8 cellular contexts compared by ENCODE assay signal in the genomic region with DNA sequence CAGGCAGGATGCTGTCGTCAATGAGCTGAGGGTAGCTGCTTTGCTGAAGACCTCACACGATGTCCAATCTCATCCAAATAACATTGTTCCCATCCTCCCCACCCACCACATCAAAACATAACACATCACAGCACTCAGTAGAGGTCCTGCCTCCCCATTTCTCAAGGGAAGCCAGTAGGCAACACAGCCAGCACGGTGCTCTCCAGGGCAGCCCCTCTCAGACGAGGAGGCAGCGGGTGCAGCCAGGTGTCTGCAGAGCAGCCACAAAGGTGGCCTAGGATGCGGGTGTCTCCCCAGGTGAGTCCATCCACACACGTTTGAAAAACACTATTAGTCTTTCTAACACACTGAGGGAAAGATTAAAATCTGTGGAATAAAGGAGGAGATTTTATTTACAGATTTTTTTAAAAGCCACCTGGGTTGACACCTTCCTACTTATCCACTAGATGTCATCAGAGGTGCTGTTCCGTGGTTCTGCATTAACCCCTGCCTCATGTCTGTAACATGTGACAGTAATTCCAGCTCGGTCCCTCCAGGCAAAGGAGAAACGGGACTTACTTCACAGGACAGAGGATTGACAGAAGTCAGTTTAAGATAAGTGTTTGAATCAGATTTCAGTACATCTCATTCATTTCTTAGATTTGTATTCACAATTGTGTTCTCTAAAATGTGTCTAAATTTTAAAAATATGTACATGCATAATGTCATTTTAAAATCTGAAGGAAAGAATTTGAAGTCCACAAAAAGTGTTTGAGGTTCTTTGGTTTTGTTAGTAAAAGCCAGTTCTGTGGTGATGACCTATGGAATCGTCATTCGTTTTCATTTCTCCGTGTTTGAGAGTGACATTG.
DNase-seq lines count a peak whose midpoint lies in the region; ATAC-seq, FAIRE-seq and TF ChIP-seq lines count a peak whose summit lies in the region.

No MANE protein-coding gene starts in this region.

- H3K9me3 ChIP-seq in IMR-90 (ENCODE audit: control insufficient read depth, insufficient read depth, low read length) = no peaks in the 10 kb centered on the region
- H3K9me3 ChIP-seq in Peyer's patch = no peaks in the 10 kb centered on the region
- no peaks in the 10 kb centered on the region for H3K9me3 ChIP-seq in pancreas

- no peak overlapping the region for H3K18ac ChIP-seq in IMR-90 (ENCODE audit: low read depth, low read length)

- CTCF ChIA-PET in IMR-90 (lab: Yijun Ruan, JAX) = interaction anchor here (0.7 to 1.0 kb wide), 2 partner anchors 8 to 140 kb away, joined by 3 to 4 read pairs; no protein-coding TSS in a partner anchor

- dilution Hi-C loops in IMR-90 (cut with HindIII; ENCODE audit: low sequenced_read_pairs, unreplicated experiment) = no loop called here

- DNase-seq in ELF-1 (ENCODE audit: low read depth, low spot score) (peak; percentile 44), GM20000 (ENCODE audit: low spot score) (peak; percentile 73), IMR-90 (peak; percentile 59), Peyer's patch (no peak), epithelial cell of proximal tubule (ENCODE audit: low read depth) (no peak), pancreas (no peak), NOMO-1 (lab: John Stamatoyannopoulos, UW; ENCODE audit: unreplicated experiment in 2 of 2) (no peak)
- DNase-seq in stimulated activated naive CD4-positive, alpha-beta T cell treated with Interleukin-2 at 50 U/mL for 16 hours (lab: John Stamatoyannopoulos, UW) = no peak

- TF ChIP-seq POLR2A in IMR-90 (IDR thresholded peaks at IDR 0.05; ENCODE audit: low read depth, low read length) (no peak), Peyer's patch (IDR thresholded peaks at IDR 0.05) (no peak)

- FAIRE-seq in pancreas (lab: Jason Lieb, UNC) = no peak

- H3K9me1 ChIP-seq in IMR-90 (ENCODE audit: insufficient read depth, low read length) = no peaks in the 10 kb centered on the region

- no peaks in the 10 kb centered on the region for H4K20me1 ChIP-seq in IMR-90 (ENCODE audit: insufficient read depth, low read length)

- H4K91ac ChIP-seq in IMR-90 (ENCODE audit: insufficient read depth, low read depth, low read length) = no peak overlapping the region

- H3K4me1 ChIP-seq in IMR-90 (ENCODE audit: control insufficient read depth, insufficient read depth, low read length) (peaks cover 4% of the 10 kb centered on the region; the same call in 1 of the 2 replicates), Peyer's patch (no peaks in the 10 kb centered on the region), pancreas (peaks cover 0 to 12% (median 0%) of the 10 kb centered on the region in 3 donors)

- H3K9ac ChIP-seq in IMR-90 (ENCODE audit: low read depth, low read length) = no peak overlapping the region

- H3K14ac ChIP-seq in IMR-90 (replicated peaks; ENCODE audit: low read depth, low read length) = no peak overlapping the region

- H2BK20ac ChIP-seq in IMR-90 (ENCODE audit: low read depth, low read length) = no peak overlapping the region

- H3K36me3 ChIP-seq in IMR-90 (ENCODE audit: control insufficient read depth, insufficient read depth, low read length) = 0 out of 2 replicates have a peak, but pooled peaks cover 1% of the 10 kb centered on the region
- no peaks in the 10 kb centered on the region for H3K36me3 ChIP-seq in Peyer's patch
- no peaks in the 10 kb centered on the region for H3K36me3 ChIP-seq in pancreas

- H3K4ac ChIP-seq in IMR-90 (ENCODE audit: low read depth, low read length) = no peak overlapping the region

- H3K27me3 ChIP-seq in IMR-90 (ENCODE audit: control insufficient read depth, insufficient read depth, low read length) (no peaks in the 10 kb centered on the region), Peyer's patch (no peaks in the 10 kb centered on the region), pancreas (no peaks in the 10 kb centered on the region)

- H2AK9ac ChIP-seq in IMR-90 (replicated peaks; ENCODE audit: low read depth, low read length, poor library complexity) = no peak overlapping the region

- in situ Hi-C loops in IMR-90 (cut with MboI; ENCODE audit: low sequenced_read_pairs) = loop anchor here (25.0 kb wide), 1 partner anchor 529 kb away; a partner anchor contains a TSS

- H3K79me1 ChIP-seq in IMR-90 (ENCODE audit: low read depth in 1 of 2, low read length in 2 of 2) = no peaks in the 10 kb centered on the region

- WGBS in IMR-90 (ENCODE audit: extremely low coverage in 2 of 2, insufficient read length in 1 of 2), 2 experiments = 93% methylated on average over 2 of the region's 13 CpGs; no CpG with 5 or more reads in 1 of the 2 experiments
- 67 to 73% methylated on average over 13 of the region's 13 CpGs for WGBS in pancreas, 2 donors

- H2AFZ ChIP-seq in IMR-90 (replicated peaks; ENCODE audit: low read length, poor library complexity) = no peak overlapping the region

- intact Hi-C loops in IMR-90 (cut with micrococcal nuclease) (loop anchor here (1.0 to 5.0 kb wide), 2 partner anchors 138 to 164 kb away; no protein-coding TSS in a partner anchor), pancreas (cut with DNase I) (no loop called here)

- TF ChIP-seq RAD21 in IMR-90 (IDR thresholded peaks at IDR 0.05; ENCODE audit: low read length) = peak; percentile 71

- no peak overlapping the region for H3K4me3 ChIP-seq in IMR-90 (ENCODE audit: insufficient read depth, low read depth, low read length)
- no peak overlapping the region for H3K4me3 ChIP-seq in Peyer's patch
- no peak overlapping the region for H3K4me3 ChIP-seq in epithelial cell of proximal tubule (ENCODE audit: low read depth, low read length)
- no peak overlapping the region for H3K4me3 ChIP-seq in pancreas

- POLR2A ChIA-PET in IMR-90 (lab: Charles Lee; ENCODE audit: unreplicated experiment) = no interaction called here

- H3K27ac ChIP-seq in IMR-90 (ENCODE audit: insufficient read depth, low read length) (no peak overlapping the region), Peyer's patch (no peak overlapping the region), pancreas (no peak overlapping the region)

- no peak overlapping the region for H2AK5ac ChIP-seq in IMR-90 (ENCODE audit: low read depth, low read length)

- no peak overlapping the region for H4K5ac ChIP-seq in IMR-90 (ENCODE audit: low read depth, low read length)

- H3K56ac ChIP-seq in IMR-90 (ENCODE audit: extremely low read depth, insufficient read depth, low read length) = no peak overlapping the region

- H4K8ac ChIP-seq in IMR-90 (ENCODE audit: low read depth in 2 of 2, low read length in 2 of 2) = no peak overlapping the region

- no peak overlapping the region for H2BK15ac ChIP-seq in IMR-90 (ENCODE audit: low read depth, low read length)

- TF ChIP-seq CTCF in GM20000 (IDR thresholded peaks at IDR 0.05; ENCODE audit: extremely low read depth, missing control alignments) (no peak), IMR-90 (conservative IDR thresholded peaks at IDR 0.05; ENCODE audit: low read depth, low read length) (peak; percentile 63), Peyer's patch (IDR thresholded peaks at IDR 0.05) (peak; percentile 19 to 59 (median 52)), epithelial cell of proximal tubule (conservative IDR thresholded peaks at IDR 0.05; ENCODE audit: low read depth, low read length) (peak; percentile 72), pancreas (IDR thresholded peaks at IDR 0.05) (no peak)

- no peak overlapping the region for H2BK5ac ChIP-seq in IMR-90 (ENCODE audit: low read depth, low read length, poor library complexity, severe bottlenecking)

- no TSS peak for BruUV-seq in IMR-90 (replicated peaks; lab: Mats Ljungman, UMichigan)

- ATAC-seq in IMR-90 (ENCODE audit: low read depth) (peak; percentile 70), pancreas (peak in 3 of 4 donors; percentile 46 to 72 (median 68))

- no peak overlapping the region for H3K4me2 ChIP-seq in IMR-90 (ENCODE audit: low read depth, low read length)

- H2BK120ac ChIP-seq in IMR-90 (ENCODE audit: low read depth, low read length) = no peak overlapping the region

- no peak overlapping the region for H3K23ac ChIP-seq in IMR-90 (ENCODE audit: low read depth, low read length)

TF ChIP-seq in IMR-90, 13 proteins besides CTCF, POLR2A, EP300 and RAD21:
- TF ChIP-seq MAFK (IDR thresholded peaks at IDR 0.05; ENCODE audit: low read depth, low read length) = no peak
- no peak for TF ChIP-seq MXI1 (IDR thresholded peaks at IDR 0.05; ENCODE audit: borderline replicate concordance, low read depth, low read length)
- TF ChIP-seq SMC3 (IDR thresholded peaks at IDR 0.05; ENCODE audit: low read depth, low read length) = peak; percentile 54
- TF ChIP-seq RFX5 (IDR thresholded peaks at IDR 0.05; ENCODE audit: low read depth, low read length) = no peak
- TF ChIP-seq, protein P1, sequence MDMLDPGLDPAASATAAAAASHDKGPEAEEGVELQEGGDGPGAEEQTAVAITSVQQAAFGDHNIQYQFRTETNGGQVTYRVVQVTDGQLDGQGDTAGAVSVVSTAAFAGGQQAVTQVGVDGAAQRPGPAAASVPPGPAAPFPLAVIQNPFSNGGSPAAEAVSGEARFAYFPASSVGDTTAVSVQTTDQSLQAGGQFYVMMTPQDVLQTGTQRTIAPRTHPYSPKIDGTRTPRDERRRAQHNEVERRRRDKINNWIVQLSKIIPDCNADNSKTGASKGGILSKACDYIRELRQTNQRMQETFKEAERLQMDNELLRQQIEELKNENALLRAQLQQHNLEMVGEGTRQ (IDR thresholded peaks at IDR 0.05; ENCODE audit: low read depth, low read length) = peak; percentile 28; the same call in 1 of the 2 replicates
- TF ChIP-seq FOS (IDR thresholded peaks at IDR 0.05; ENCODE audit: low read depth, low read length) = no peak
- TF ChIP-seq BHLHE40 (IDR thresholded peaks at IDR 0.05; ENCODE audit: low read depth, low read length) = no peak
- no peak for TF ChIP-seq CEBPB (IDR thresholded peaks at IDR 0.05; ENCODE audit: low read depth, low read length)
- no peak for TF ChIP-seq NFE2L2 (IDR thresholded peaks at IDR 0.05; ENCODE audit: low read depth, low read length)
- TF ChIP-seq, protein P2, sequence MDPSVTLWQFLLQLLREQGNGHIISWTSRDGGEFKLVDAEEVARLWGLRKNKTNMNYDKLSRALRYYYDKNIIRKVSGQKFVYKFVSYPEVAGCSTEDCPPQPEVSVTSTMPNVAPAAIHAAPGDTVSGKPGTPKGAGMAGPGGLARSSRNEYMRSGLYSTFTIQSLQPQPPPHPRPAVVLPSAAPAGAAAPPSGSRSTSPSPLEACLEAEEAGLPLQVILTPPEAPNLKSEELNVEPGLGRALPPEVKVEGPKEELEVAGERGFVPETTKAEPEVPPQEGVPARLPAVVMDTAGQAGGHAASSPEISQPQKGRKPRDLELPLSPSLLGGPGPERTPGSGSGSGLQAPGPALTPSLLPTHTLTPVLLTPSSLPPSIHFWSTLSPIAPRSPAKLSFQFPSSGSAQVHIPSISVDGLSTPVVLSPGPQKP (IDR thresholded peaks at IDR 0.05; ENCODE audit: borderline replicate concordance, low read depth, low read length) = no peak
- TF ChIP-seq MAZ (IDR thresholded peaks at IDR 0.05; ENCODE audit: borderline replicate concordance, low read depth, low read length) = no peak
- no peak for TF ChIP-seq CHD1 (IDR thresholded peaks at IDR 0.05; ENCODE audit: low read depth, low read length)
TF ChIP-seq in IMR-90: peak in this region for 2.

Comparison
In these comparisons a context has a peak if more than half of its experiments do, and no peak if none do; other contexts are left out.
1. DNase-seq: peak in ELF-1 (single experiment), GM20000 (single experiment) and IMR-90 (single experiment); none in Peyer's patch (0 of 3), epithelial cell of proximal tubule (single experiment), pancreas (0 of 6), stimulated activated naive CD4-positive, alpha-beta T cell treated with Interleukin-2 at 50 U/mL for 16 hours (single experiment) and NOMO-1 (0 of 2).
2. CTCF ChIP-seq: peak in IMR-90 (single experiment), Peyer's patch (6 of 6) and epithelial cell of proximal tubule (single experiment); none in GM20000 (single experiment) and pancreas (0 of 4).